ENCODE assay signal across 20 cellular contexts in the genomic region with DNA sequence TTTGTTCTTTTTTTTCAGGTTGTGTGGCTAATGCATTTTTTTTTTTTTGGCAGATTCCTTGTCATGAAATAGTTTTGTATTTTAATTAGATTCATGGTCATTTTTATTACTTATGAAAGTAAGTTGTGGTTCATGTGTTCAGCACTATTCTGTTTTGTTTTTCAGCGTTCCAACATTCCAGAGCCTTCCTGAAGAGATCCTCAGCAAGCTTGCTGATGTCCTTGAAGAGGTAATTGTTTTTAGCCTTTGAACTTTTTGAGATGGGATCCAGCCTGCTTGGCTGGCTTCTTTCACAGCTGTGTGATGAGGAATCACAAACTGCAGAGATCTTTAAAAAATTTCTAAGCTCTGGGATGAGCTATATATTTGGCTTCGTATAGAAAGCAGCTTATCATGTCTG.
"Had no signal": no experiment of that assay in that cellular context is flagged by ENCODE, and none has a peak within 500 bp of the region (broad histone marks: within the 10 kb centered on the region; RNA-seq: fewer than 3 reads in every experiment).

No MANE protein-coding gene starts in this region.

- H3K4me3 ChIP-seq: colonic mucosa, psoas muscle, right lobe of liver, upper lobe of left lung, vagina had no signal

- DNase-seq: colonic mucosa; dermis blood vessel endothelial cell; erythroblast; foreskin keratinocyte; head of caudate nucleus; hippocampal formation; kidney glomerular epithelial cell; midbrain; naive B cell; psoas muscle; retina; right lobe of liver; stimulated activated CD4-positive, alpha-beta T cell treated with anti-CD3 and anti-CD28 coated beads, Interleukin-2, amount 100 ng/mL, for 24 hours; stimulated activated CD4-positive, alpha-beta T cell treated with anti-CD3 and anti-CD28 coated beads, Interleukin-4, amount 100 ng/mL, for 4 hours; stimulated activated naive B cell treated with anti-CD40 and anti-IgM and Interleukin-4, amounts not matched to agents 10 μg/mL and 1 μg/mL and 100 μg/mL, for 72 hours; stimulated activated naive CD8-positive, alpha-beta T cell treated with anti-CD3 and anti-CD28 coated beads, Interleukin-15, amount 100 ng/mL, for 72 hours; upper lobe of left lung had no signal

- H3K4me1 ChIP-seq: colonic mucosa, foreskin keratinocyte, psoas muscle, right lobe of liver, vagina had no signal

- H3K4me1 Mint-ChIP-seq: naive B cell; stimulated activated naive B cell treated with anti-CD40 and anti-IgM and Interleukin-4, amounts not matched to agents 10 μg/mL and 1 μg/mL and 100 μg/mL, for 72 hours; stimulated activated naive CD8-positive, alpha-beta T cell treated with anti-CD3 and anti-CD28 coated beads, Interleukin-15, amount 100 ng/mL, for 72 hours had no signal

- H3K9me3 Mint-ChIP-seq: naive B cell; nephron; stimulated activated naive B cell treated with anti-CD40 and anti-IgM and Interleukin-4, amounts not matched to agents 10 μg/mL and 1 μg/mL and 100 μg/mL, for 72 hours; stimulated activated naive CD8-positive, alpha-beta T cell treated with anti-CD3 and anti-CD28 coated beads, Interleukin-15, amount 100 ng/mL, for 72 hours had no signal

- H3K27ac ChIP-seq: colonic mucosa, foreskin keratinocyte, neutrophil, psoas muscle, right lobe of liver, upper lobe of left lung, vagina had no signal

- H3K27me3 Mint-ChIP-seq: stimulated activated naive B cell treated with anti-CD40 and anti-IgM and Interleukin-4, amounts not matched to agents 10 μg/mL and 1 μg/mL and 100 μg/mL, for 72 hours; stimulated activated naive CD8-positive, alpha-beta T cell treated with anti-CD3 and anti-CD28 coated beads, Interleukin-15, amount 100 ng/mL, for 72 hours had no signal

- H3K9me3 ChIP-seq: colonic mucosa, neutrophil, psoas muscle, right lobe of liver, upper lobe of left lung, vagina had no signal

- ATAC-seq: foreskin keratinocyte; psoas muscle; right lobe of liver; stimulated activated naive B cell treated with anti-CD40 and anti-IgM and Interleukin-4, amounts not matched to agents 10 μg/mL and 1 μg/mL and 100 μg/mL, for 72 hours; stimulated activated naive CD8-positive, alpha-beta T cell treated with anti-CD3 and anti-CD28 coated beads, Interleukin-15, amount 100 ng/mL, for 72 hours had no signal

- H3K4me3 Mint-ChIP-seq: naive B cell; nephron; stimulated activated naive B cell treated with anti-CD40 and anti-IgM and Interleukin-4, amounts not matched to agents 10 μg/mL and 1 μg/mL and 100 μg/mL, for 72 hours; stimulated activated naive CD8-positive, alpha-beta T cell treated with anti-CD3 and anti-CD28 coated beads, Interleukin-15, amount 100 ng/mL, for 72 hours had no signal

- H3K27ac Mint-ChIP-seq: naive B cell; stimulated activated naive B cell treated with anti-CD40 and anti-IgM and Interleukin-4, amounts not matched to agents 10 μg/mL and 1 μg/mL and 100 μg/mL, for 72 hours; stimulated activated naive CD8-positive, alpha-beta T cell treated with anti-CD3 and anti-CD28 coated beads, Interleukin-15, amount 100 ng/mL, for 72 hours had no signal

- H3K36me3 Mint-ChIP-seq: naive B cell; stimulated activated naive B cell treated with anti-CD40 and anti-IgM and Interleukin-4, amounts not matched to agents 10 μg/mL and 1 μg/mL and 100 μg/mL, for 72 hours had no signal

- H3K36me3 ChIP-seq: colonic mucosa, neutrophil, right lobe of liver, upper lobe of left lung, vagina had no signal

- H3K27me3 ChIP-seq: colonic mucosa, foreskin keratinocyte, neutrophil, right lobe of liver, upper lobe of left lung, vagina had no signal
